In genomic region chr1:34865981-34866761, GRCh38 we compare ENCODE assay signal across 8 cellular contexts. TPM values are rescaled to one million over a fixed set of nuclear protein-coding genes. Genes with fewer than 3 reads are reported as not detected.
DNase-seq lines count a peak whose midpoint lies in the region; ATAC-seq, FAIRE-seq and TF ChIP-seq lines count a peak whose summit lies in the region.

No MANE protein-coding gene starts in this region.

- H3K27ac Mint-ChIP-seq in endothelial cell (ENCODE audit: unreplicated experiment) (no peak overlapping the region), mesothelial cell of epicardium (no peak overlapping the region)

- peaks cover 8% of the 10 kb centered on the region for H3K36me3 Mint-ChIP-seq in endothelial cell (ENCODE audit: low read depth, unreplicated experiment)
- H3K36me3 Mint-ChIP-seq in mesothelial cell of epicardium, result no peaks in the 10 kb centered on the region

- no peak overlapping the region for H3K4me3 Mint-ChIP-seq in endothelial cell (ENCODE audit: unreplicated experiment)
- peak overlapping the region; percentile 79 for H3K4me3 Mint-ChIP-seq in mesothelial cell of epicardium

- FAIRE-seq in GM12892 (lab: Jason Lieb, UNC), result peak; percentile 91

- H3K4me1 Mint-ChIP-seq in endothelial cell (ENCODE audit: unreplicated experiment), result peaks cover 3% of the 10 kb centered on the region
- H3K4me1 Mint-ChIP-seq in mesothelial cell of epicardium, result no peaks in the 10 kb centered on the region

- DNase-seq in GM12892 (ENCODE audit: insufficient read length), result peak; percentile 88
- DNase-seq in NK-92 (lab: John Stamatoyannopoulos, UW; ENCODE audit: unreplicated experiment), result peak; percentile 48
- DNase-seq in activated CD8-positive, alpha-beta memory T cell treated with anti-CD3 and anti-CD28 coated beads, Interleukin-2, amount 50 U/mL, for 24 hours (ENCODE audit: extremely low read depth), result peak; percentile 83
- peak; percentile 88 for DNase-seq in endothelial cell (ENCODE audit: low spot score)
- DNase-seq in mesothelial cell of epicardium (ENCODE audit: low spot score in 2 of 2, unreplicated experiment in 2 of 2), result peak; percentile 69 to 93
- peak; percentile 86 for DNase-seq in stimulated activated CD8-positive, alpha-beta memory T cell treated with anti-CD3 and anti-CD28 coated beads, Interleukin-15, amount 100 ng/mL, for 4 hours (ENCODE audit: low read depth in 2 of 2)

- H3K27me3 Mint-ChIP-seq in endothelial cell (ENCODE audit: unreplicated experiment) (peaks cover 10% of the 10 kb centered on the region), mesothelial cell of epicardium (ENCODE audit: low read depth) (peaks cover 56% of the 10 kb centered on the region)

- ATAC-seq in HG03045 (IDR thresholded peaks at IDR 0.05; ENCODE audit: unreplicated experiment), result peak; percentile 63
- no peak for ATAC-seq in GM18520 (IDR thresholded peaks at IDR 0.05; ENCODE audit: unreplicated experiment)

- H3K9me3 Mint-ChIP-seq in endothelial cell (ENCODE audit: unreplicated experiment) (no peaks in the 10 kb centered on the region), mesothelial cell of epicardium (no peaks in the 10 kb centered on the region)

- peak; percentile 79 for TF ChIP-seq POLR2A in GM12892 (IDR thresholded peaks at IDR 0.05; ENCODE audit: low read depth, low read length)

- TF ChIP-seq CTCF in endothelial cell (IDR thresholded peaks at IDR 0.05; ENCODE audit: unreplicated experiment) (peak; percentile 100), mesothelial cell of epicardium (IDR thresholded peaks at IDR 0.05; ENCODE audit: unreplicated experiment) (peak; percentile 100)

RNA-seq across cellular contexts. Expression of gene SMIM12, which starts 6.6 kb away (rescaled TPM):
- 26.3 TPM for polyA plus RNA-seq in GM12892 (2012; ENCODE audit: missing spikeins)
- total RNA-seq in endothelial cell (ENCODE audit: unreplicated experiment) (84.4 TPM), mesothelial cell of epicardium (24.3 to 27.4 TPM (median 24.6 TPM) in 3 replicates)
